Comparison of ENCODE assay signal across 1 cellular context in the genomic region with DNA sequence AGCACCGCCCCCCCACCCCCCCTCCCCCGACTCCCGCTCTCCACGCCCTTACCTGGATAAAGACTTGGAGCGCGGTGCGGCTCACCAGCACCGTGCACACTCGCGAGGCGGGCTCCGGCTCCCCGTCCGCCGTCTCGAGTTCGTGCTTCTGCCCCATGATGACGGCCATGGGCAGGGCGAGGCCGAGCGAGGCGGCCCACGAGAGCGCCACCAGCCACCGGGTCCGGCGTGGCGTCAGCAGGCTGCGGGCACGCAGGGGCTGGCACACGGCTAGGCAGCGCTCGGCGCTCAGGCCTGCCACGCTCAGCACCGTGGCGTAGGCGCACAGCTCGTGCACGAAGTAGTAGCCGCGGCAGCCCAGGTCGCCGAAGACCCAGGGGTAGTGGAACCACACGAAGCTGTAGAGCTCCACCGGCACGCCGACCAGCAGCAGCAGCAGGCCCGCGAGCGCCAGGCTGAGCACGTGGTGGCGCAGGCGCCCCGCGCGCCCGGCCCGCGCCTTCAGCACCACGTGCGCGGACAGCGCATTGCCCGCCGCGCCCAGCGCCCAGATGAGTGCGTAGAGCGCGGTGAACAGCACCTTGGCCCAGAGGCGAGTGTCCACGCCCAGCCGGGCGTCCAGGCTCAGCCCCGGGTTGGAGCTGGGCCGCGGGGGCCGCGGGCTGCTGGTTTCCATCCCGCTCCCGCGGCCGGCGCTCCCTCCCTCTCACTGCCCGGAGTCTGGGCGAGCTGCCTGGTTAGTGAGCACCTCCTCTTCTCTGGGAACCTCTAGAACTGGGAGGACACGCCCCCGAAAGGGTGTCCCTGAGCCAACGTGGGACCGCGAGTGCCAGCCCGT.
TF ChIP-seq lines count a peak whose summit lies in the region.

A gene with protein sequence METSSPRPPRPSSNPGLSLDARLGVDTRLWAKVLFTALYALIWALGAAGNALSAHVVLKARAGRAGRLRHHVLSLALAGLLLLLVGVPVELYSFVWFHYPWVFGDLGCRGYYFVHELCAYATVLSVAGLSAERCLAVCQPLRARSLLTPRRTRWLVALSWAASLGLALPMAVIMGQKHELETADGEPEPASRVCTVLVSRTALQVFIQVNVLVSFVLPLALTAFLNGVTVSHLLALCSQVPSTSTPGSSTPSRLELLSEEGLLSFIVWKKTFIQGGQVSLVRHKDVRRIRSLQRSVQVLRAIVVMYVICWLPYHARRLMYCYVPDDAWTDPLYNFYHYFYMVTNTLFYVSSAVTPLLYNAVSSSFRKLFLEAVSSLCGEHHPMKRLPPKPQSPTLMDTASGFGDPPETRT (minus strand): TSS at position 742 of the 838 bp plus-strand sequence. CDS start 66 bp downstream, at position 676.

TF ChIP-seq in HepG2, 621 proteins besides CTCF, POLR2A, EP300 and RAD21 (continued from another document and continues in another):
- TF ChIP-seq, protein P1, sequence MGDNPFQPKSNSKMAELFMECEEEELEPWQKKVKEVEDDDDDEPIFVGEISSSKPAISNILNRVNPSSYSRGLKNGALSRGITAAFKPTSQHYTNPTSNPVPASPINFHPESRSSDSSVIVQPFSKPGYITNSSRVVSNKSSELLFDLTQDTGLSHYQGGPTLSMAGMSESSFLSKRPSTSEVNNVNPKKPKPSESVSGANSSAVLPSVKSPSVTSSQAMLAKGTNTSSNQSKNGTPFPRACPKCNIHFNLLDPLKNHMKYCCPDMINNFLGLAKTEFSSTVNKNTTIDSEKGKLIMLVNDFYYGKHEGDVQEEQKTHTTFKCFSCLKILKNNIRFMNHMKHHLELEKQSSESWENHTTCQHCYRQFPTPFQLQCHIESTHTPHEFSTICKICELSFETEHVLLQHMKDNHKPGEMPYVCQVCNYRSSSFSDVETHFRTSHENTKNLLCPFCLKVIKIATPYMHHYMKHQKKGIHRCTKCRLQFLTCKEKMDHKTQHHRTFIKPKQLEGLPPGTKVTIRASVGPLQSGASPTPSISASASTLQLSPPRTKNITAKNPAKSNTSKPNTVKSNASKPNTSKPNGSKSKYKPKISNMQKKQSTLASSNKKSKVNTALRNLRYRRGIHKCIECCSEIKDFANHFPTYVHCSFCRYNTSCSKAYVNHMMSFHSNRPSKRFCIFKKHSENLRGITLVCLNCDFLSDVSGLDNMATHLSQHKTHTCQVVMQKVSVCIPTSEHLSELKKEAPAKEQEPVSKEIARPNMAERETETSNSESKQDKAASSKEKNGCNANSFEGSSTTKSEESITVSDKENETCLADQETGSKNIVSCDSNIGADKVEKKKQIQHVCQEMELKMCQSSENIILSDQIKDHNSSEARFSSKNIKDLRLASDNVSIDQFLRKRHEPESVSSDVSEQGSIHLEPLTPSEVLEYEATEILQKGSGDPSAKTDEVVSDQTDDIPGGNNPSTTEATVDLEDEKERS (CRISPR knock-in tag; IDR thresholded peaks at IDR 0.05): no peak; the same call in 1 of the 2 replicates
- TF ChIP-seq ARHGAP35 (CRISPR knock-in tag; IDR thresholded peaks at IDR 0.05; ENCODE audit: borderline replicate concordance): peak; percentile 100
- TF ChIP-seq TAF15 (IDR thresholded peaks at IDR 0.05; ENCODE audit: low read depth, low read length, poor library complexity, severe bottlenecking): no peak
- peak; percentile 99 for TF ChIP-seq AHR (CRISPR knock-in tag; IDR thresholded peaks at IDR 0.05)
- no peak for TF ChIP-seq SOX13 (IDR thresholded peaks at IDR 0.05)
- peak in 1 of 2 experiments; percentile 72; a peak in 2 of 4 replicates for TF ChIP-seq SOX13 (CRISPR knock-in tag; conservative IDR thresholded peaks at IDR 0.05 in 1 of 2, IDR thresholded peaks at IDR 0.05 in 1 of 2)
- peak; percentile 86; the same call in 1 of the 2 replicates for TF ChIP-seq ZNF34 (CRISPR knock-in tag; IDR thresholded peaks at IDR 0.05; ENCODE audit: borderline replicate concordance)
- peak; percentile 100 for TF ChIP-seq ZNF883 (CRISPR knock-in tag; IDR thresholded peaks at IDR 0.05; ENCODE audit: not compliant biosample characterization)
- TF ChIP-seq ZFP41 (CRISPR knock-in tag; IDR thresholded peaks at IDR 0.05; ENCODE audit: borderline replicate concordance): peak; percentile 86; the same call in 1 of the 2 replicates
- peak; percentile 41; the same call in 1 of the 2 replicates for TF ChIP-seq KDM6A (CRISPR knock-in tag; IDR thresholded peaks at IDR 0.05; ENCODE audit: low read depth)
- TF ChIP-seq, protein P2, sequence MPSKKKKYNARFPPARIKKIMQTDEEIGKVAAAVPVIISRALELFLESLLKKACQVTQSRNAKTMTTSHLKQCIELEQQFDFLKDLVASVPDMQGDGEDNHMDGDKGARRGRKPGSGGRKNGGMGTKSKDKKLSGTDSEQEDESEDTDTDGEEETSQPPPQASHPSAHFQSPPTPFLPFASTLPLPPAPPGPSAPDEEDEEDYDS (CRISPR knock-in tag; IDR thresholded peaks at IDR 0.05): peak; percentile 74
- peak; percentile 83 for TF ChIP-seq KAT8 (CRISPR knock-in tag; IDR thresholded peaks at IDR 0.05)
- TF ChIP-seq, protein P3, sequence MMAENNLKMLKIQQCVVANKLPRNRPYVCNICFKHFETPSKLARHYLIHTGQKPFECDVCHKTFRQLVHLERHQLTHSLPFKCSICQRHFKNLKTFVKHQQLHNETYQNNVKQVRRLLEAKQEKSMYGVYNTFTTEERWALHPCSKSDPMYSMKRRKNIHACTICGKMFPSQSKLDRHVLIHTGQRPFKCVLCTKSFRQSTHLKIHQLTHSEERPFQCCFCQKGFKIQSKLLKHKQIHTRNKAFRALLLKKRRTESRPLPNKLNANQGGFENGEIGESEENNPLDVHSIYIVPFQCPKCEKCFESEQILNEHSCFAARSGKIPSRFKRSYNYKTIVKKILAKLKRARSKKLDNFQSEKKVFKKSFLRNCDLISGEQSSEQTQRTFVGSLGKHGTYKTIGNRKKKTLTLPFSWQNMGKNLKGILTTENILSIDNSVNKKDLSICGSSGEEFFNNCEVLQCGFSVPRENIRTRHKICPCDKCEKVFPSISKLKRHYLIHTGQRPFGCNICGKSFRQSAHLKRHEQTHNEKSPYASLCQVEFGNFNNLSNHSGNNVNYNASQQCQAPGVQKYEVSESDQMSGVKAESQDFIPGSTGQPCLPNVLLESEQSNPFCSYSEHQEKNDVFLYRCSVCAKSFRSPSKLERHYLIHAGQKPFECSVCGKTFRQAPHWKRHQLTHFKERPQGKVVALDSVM (CRISPR knock-in tag; IDR thresholded peaks at IDR 0.05): peak; percentile 56; the same call in 1 of the 2 replicates
- TF ChIP-seq SRSF4 (IDR thresholded peaks at IDR 0.05; ENCODE audit: low read depth, low read length, poor library complexity, severe bottlenecking): no peak
- peak; percentile 98 for TF ChIP-seq ZNF878 (CRISPR knock-in tag; IDR thresholded peaks at IDR 0.05)
- no peak for TF ChIP-seq NFIB (CRISPR knock-in tag; IDR thresholded peaks at IDR 0.05; ENCODE audit: borderline replicate concordance)
- TF ChIP-seq GZF1 (CRISPR knock-in tag; IDR thresholded peaks at IDR 0.05): 0 out of 2 replicates have a peak, but pooled peaks have one; percentile 53
- peak; percentile 99 for TF ChIP-seq ZNF790 (CRISPR knock-in tag; IDR thresholded peaks at IDR 0.05; ENCODE audit: borderline replicate concordance)
- TF ChIP-seq, protein P4, sequence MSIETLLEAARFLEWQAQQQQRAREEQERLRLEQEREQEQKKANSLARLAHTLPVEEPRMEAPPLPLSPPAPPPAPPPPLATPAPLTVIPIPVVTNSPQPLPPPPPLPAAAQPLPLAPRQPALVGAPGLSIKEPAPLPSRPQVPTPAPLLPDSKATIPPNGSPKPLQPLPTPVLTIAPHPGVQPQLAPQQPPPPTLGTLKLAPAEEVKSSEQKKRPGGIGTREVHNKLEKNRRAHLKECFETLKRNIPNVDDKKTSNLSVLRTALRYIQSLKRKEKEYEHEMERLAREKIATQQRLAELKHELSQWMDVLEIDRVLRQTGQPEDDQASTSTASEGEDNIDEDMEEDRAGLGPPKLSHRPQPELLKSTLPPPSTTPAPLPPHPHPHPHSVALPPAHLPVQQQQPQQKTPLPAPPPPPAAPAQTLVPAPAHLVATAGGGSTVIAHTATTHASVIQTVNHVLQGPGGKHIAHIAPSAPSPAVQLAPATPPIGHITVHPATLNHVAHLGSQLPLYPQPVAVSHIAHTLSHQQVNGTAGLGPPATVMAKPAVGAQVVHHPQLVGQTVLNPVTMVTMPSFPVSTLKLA (IDR thresholded peaks at IDR 0.05): peak; percentile 87
- TF ChIP-seq MTA3 (CRISPR knock-in tag; IDR thresholded peaks at IDR 0.05): 0 out of 2 replicates have a peak, but pooled peaks have one; percentile 23
- TF ChIP-seq ZNF781 (CRISPR knock-in tag; IDR thresholded peaks at IDR 0.05; ENCODE audit: borderline replicate concordance, not compliant biosample characterization): no peak
- TF ChIP-seq ZFP37 (CRISPR knock-in tag; IDR thresholded peaks at IDR 0.05; ENCODE audit: borderline replicate concordance): peak; percentile 98
- TF ChIP-seq, protein P5, sequence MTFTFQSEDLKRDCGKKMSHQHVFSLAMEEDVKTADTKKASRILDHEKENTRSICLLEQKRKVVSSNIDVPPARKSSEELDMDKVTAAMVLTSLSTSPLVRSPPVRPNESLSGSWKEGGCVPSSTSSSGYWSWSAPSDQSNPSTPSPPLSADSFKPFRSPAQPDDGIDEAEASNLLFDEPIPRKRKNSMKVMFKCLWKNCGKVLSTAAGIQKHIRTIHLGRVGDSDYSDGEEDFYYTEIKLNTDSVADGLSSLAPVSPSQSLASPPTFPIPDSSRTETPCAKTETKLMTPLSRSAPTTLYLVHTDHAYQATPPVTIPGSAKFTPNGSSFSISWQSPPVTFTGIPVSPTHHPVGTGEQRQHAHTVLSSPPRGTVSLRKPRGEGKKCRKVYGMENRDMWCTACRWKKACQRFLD (CRISPR knock-in tag; IDR thresholded peaks at IDR 0.05; ENCODE audit: borderline replicate concordance): peak; percentile 99
- peak; percentile 98 for TF ChIP-seq ZNF274 (CRISPR knock-in tag; IDR thresholded peaks at IDR 0.05)
- peak; percentile 98; the same call in 1 of the 2 replicates for TF ChIP-seq ZBTB8A (CRISPR knock-in tag; IDR thresholded peaks at IDR 0.05; ENCODE audit: borderline replicate concordance, low read depth)
- TF ChIP-seq NCOA1 (CRISPR knock-in tag; IDR thresholded peaks at IDR 0.05): no peak
- TF ChIP-seq KLF9 (CRISPR knock-in tag; IDR thresholded peaks at IDR 0.05; ENCODE audit: low read depth): peak; percentile 87; the same call in 1 of the 2 replicates
- TF ChIP-seq, protein P6, sequence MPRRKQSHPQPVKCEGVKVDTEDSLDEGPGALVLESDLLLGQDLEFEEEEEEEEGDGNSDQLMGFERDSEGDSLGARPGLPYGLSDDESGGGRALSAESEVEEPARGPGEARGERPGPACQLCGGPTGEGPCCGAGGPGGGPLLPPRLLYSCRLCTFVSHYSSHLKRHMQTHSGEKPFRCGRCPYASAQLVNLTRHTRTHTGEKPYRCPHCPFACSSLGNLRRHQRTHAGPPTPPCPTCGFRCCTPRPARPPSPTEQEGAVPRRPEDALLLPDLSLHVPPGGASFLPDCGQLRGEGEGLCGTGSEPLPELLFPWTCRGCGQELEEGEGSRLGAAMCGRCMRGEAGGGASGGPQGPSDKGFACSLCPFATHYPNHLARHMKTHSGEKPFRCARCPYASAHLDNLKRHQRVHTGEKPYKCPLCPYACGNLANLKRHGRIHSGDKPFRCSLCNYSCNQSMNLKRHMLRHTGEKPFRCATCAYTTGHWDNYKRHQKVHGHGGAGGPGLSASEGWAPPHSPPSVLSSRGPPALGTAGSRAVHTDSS (CRISPR knock-in tag; conservative IDR thresholded peaks at IDR 0.05): no peak
- peak; percentile 99 for TF ChIP-seq HOXA9 (CRISPR knock-in tag; IDR thresholded peaks at IDR 0.05; ENCODE audit: borderline replicate concordance)
- TF ChIP-seq ZSCAN12 (CRISPR knock-in tag; IDR thresholded peaks at IDR 0.05): peak; percentile 99
- TF ChIP-seq EEA1 (CRISPR knock-in tag; IDR thresholded peaks at IDR 0.05; ENCODE audit: borderline replicate concordance): peak; percentile 100
- TF ChIP-seq ZNF234 (CRISPR knock-in tag; conservative IDR thresholded peaks at IDR 0.05): peak; percentile 90
- TF ChIP-seq EED (CRISPR knock-in tag; IDR thresholded peaks at IDR 0.05): peak; percentile 98
- peak; percentile 96 for TF ChIP-seq MTA1 (CRISPR knock-in tag; IDR thresholded peaks at IDR 0.05; ENCODE audit: borderline replicate concordance)
- TF ChIP-seq ZNF263 (CRISPR knock-in tag; IDR thresholded peaks at IDR 0.05): peak; percentile 90
- no peak for TF ChIP-seq LCORL (IDR thresholded peaks at IDR 0.05)
- 0 out of 2 replicates have a peak, but pooled peaks have one; percentile 56 for TF ChIP-seq LCORL (CRISPR knock-in tag; IDR thresholded peaks at IDR 0.05)
- TF ChIP-seq ZNF724P (CRISPR knock-in tag; IDR thresholded peaks at IDR 0.05; ENCODE audit: borderline replicate concordance): peak; percentile 99
- TF ChIP-seq NFRKB (IDR thresholded peaks at IDR 0.05): no peak
- TF ChIP-seq ZFY (CRISPR knock-in tag; IDR thresholded peaks at IDR 0.05): peak; percentile 89
- TF ChIP-seq MEIS2 (CRISPR knock-in tag; IDR thresholded peaks at IDR 0.05): peak; percentile 98
- TF ChIP-seq, protein P7, sequence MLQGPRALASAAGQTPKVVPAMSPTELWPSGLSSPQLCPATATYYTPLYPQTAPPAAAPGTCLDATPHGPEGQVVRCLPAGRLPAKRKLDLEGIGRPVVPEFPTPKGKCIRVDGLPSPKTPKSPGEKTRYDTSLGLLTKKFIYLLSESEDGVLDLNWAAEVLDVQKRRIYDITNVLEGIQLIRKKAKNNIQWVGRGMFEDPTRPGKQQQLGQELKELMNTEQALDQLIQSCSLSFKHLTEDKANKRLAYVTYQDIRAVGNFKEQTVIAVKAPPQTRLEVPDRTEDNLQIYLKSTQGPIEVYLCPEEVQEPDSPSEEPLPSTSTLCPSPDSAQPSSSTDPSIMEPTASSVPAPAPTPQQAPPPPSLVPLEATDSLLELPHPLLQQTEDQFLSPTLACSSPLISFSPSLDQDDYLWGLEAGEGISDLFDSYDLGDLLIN (CRISPR knock-in tag; IDR thresholded peaks at IDR 0.05; ENCODE audit: borderline replicate concordance): peak; percentile 98; the same call in 1 of the 2 replicates
- TF ChIP-seq, protein P8, sequence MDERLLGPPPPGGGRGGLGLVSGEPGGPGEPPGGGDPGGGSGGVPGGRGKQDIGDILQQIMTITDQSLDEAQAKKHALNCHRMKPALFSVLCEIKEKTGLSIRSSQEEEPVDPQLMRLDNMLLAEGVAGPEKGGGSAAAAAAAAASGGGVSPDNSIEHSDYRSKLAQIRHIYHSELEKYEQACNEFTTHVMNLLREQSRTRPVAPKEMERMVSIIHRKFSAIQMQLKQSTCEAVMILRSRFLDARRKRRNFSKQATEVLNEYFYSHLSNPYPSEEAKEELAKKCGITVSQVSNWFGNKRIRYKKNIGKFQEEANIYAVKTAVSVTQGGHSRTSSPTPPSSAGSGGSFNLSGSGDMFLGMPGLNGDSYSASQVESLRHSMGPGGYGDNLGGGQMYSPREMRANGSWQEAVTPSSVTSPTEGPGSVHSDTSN (CRISPR knock-in tag; IDR thresholded peaks at IDR 0.05): no peak
- TF ChIP-seq, protein P9, sequence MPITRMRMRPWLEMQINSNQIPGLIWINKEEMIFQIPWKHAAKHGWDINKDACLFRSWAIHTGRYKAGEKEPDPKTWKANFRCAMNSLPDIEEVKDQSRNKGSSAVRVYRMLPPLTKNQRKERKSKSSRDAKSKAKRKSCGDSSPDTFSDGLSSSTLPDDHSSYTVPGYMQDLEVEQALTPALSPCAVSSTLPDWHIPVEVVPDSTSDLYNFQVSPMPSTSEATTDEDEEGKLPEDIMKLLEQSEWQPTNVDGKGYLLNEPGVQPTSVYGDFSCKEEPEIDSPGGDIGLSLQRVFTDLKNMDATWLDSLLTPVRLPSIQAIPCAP (CRISPR knock-in tag; IDR thresholded peaks at IDR 0.05; ENCODE audit: low read depth): peak; percentile 94
- peak; percentile 83; the same call in 1 of the 2 replicates for TF ChIP-seq CBFB (CRISPR knock-in tag; IDR thresholded peaks at IDR 0.05)
